ENCODE assay signal across 32 cellular contexts in genomic region chr3:148827585-148827984, GRCh38. TPM values are rescaled to one million over a fixed set of nuclear protein-coding genes. Genes with fewer than 3 reads are reported as not detected.
"Had no signal": no experiment of that assay in that cellular context is flagged by ENCODE, and none has a peak within 500 bp of the region (broad histone marks: within the 10 kb centered on the region; RNA-seq: fewer than 3 reads in every experiment).

Gene CPB1, plus strand, starts transcription at chr3:148827811. Its CDS starts 13 bp downstream, at chr3:148827824.

- H3K36me3 ChIP-seq: left lung, lower lobe of right lung, neural progenitor cell, neutrophil, right atrium auricular region, right lobe of liver, stomach, thyroid gland, upper lobe of right lung had no signal

- H3K4me3 Mint-ChIP-seq: immature natural killer cell; naive thymus-derived CD8-positive, alpha-beta T cell; nephron progenitor cell; neural progenitor cell; stimulated activated naive B cell treated with anti-CD40 and anti-IgM and Interleukin-4, amounts not matched to agents 10 μg/mL and 1 μg/mL and 100 μg/mL, for 72 hours had no signal

- H3K36me3 Mint-ChIP-seq: immature natural killer cell; naive thymus-derived CD8-positive, alpha-beta T cell; neural progenitor cell; stimulated activated naive B cell treated with anti-CD40 and anti-IgM and Interleukin-4, amounts not matched to agents 10 μg/mL and 1 μg/mL and 100 μg/mL, for 72 hours had no signal

- H3K27me3 Mint-ChIP-seq: progenitor cell of endocrine pancreas; stimulated activated naive B cell treated with anti-CD40 and anti-IgM and Interleukin-4, amounts not matched to agents 10 μg/mL and 1 μg/mL and 100 μg/mL, for 72 hours had no signal

- H3K27ac ChIP-seq: left lung, lower lobe of right lung, neural progenitor cell, neutrophil, right atrium auricular region, right lobe of liver, stomach, testis, thyroid gland, upper lobe of right lung had no signal

- H3K9me3 Mint-ChIP-seq: neural progenitor cell; stimulated activated naive B cell treated with anti-CD40 and anti-IgM and Interleukin-4, amounts not matched to agents 10 μg/mL and 1 μg/mL and 100 μg/mL, for 72 hours had no signal

- H3K9ac ChIP-seq: neural progenitor cell had no signal

- H2AFZ ChIP-seq: neural progenitor cell had no signal

- H3K4me3 ChIP-seq: left lung, lower lobe of right lung, mucosa of descending colon, neural progenitor cell, right atrium auricular region, right lobe of liver, smooth muscle cell, stomach, testis, thyroid gland, upper lobe of right lung had no signal

- H3K4me1 ChIP-seq: left lung, lower lobe of right lung, neural progenitor cell, right atrium auricular region, right lobe of liver, thyroid gland, upper lobe of right lung had no signal

- H3K4me1 Mint-ChIP-seq: immature natural killer cell; naive thymus-derived CD8-positive, alpha-beta T cell; neural progenitor cell; stimulated activated naive B cell treated with anti-CD40 and anti-IgM and Interleukin-4, amounts not matched to agents 10 μg/mL and 1 μg/mL and 100 μg/mL, for 72 hours had no signal

- H3K4me2 ChIP-seq: neural progenitor cell, smooth muscle cell had no signal

- H3K9me3 ChIP-seq: left lung, lower lobe of right lung, mucosa of descending colon, neutrophil, right atrium auricular region, right lobe of liver, testis, thyroid gland, upper lobe of right lung had no signal

- ATAC-seq: left colon; left lung; lower lobe of right lung; mucosa of descending colon; naive thymus-derived CD8-positive, alpha-beta T cell; right lobe of liver; stimulated activated naive B cell treated with anti-CD40 and anti-IgM and Interleukin-4, amounts not matched to agents 10 μg/mL and 1 μg/mL and 100 μg/mL, for 72 hours; stimulated activated naive CD8-positive, alpha-beta T cell treated with anti-CD3 and anti-CD28 coated beads, Interleukin-15, Interleukin-2, amounts not matched to agents 100 U/mL and 50 U/mL, for 24 hours; upper lobe of right lung had no signal

- H3K27ac Mint-ChIP-seq: immature natural killer cell; naive thymus-derived CD8-positive, alpha-beta T cell; nephron progenitor cell; neural progenitor cell; progenitor cell of endocrine pancreas; stimulated activated naive B cell treated with anti-CD40 and anti-IgM and Interleukin-4, amounts not matched to agents 10 μg/mL and 1 μg/mL and 100 μg/mL, for 72 hours had no signal

- DNase-seq: hippocampal formation; immature natural killer cell; kidney; left colon; left lung; lower lobe of right lung; mesendoderm; midbrain; mucosa of descending colon; naive thymus-derived CD8-positive, alpha-beta T cell; nephron progenitor cell; occipital lobe; right lobe of liver; stimulated activated CD4-positive, alpha-beta T cell treated with anti-CD3 and anti-CD28 coated beads, Interleukin-12 subunit alpha, Interleukin-12 subunit beta, amount 100 ng/mL, for 4 hours; stimulated activated CD4-positive, alpha-beta T cell treated with anti-CD3 and anti-CD28 coated beads, Interleukin-15, amount 100 ng/mL, for 24 hours; stimulated activated CD4-positive, alpha-beta T cell treated with anti-CD3 and anti-CD28 coated beads, Interleukin-2, amount 100 ng/mL, for 24 hours; stimulated activated CD4-positive, alpha-beta T cell treated with anti-CD3 and anti-CD28 coated beads, Interleukin-4, amount 100 ng/mL, for 1 hour; stimulated activated naive B cell treated with anti-CD40 and anti-IgM and Interleukin-4, amounts not matched to agents 10 μg/mL and 1 μg/mL and 100 μg/mL, for 72 hours; stimulated activated naive CD8-positive, alpha-beta T cell treated with anti-CD3 and anti-CD28 coated beads, Interleukin-15, Interleukin-2, amounts not matched to agents 100 U/mL and 50 U/mL, for 24 hours; stomach; testis; thyroid gland; trophoblast cell; upper lobe of right lung had no signal

- H3K27me3 ChIP-seq: left lung, neural progenitor cell, neutrophil, right atrium auricular region, right lobe of liver, stomach, testis, thyroid gland, upper lobe of right lung had no signal

RNA-seq across cellular contexts. Expression of gene CPB1, which starts in this region (rescaled TPM):
- total RNA-seq: left lung; naive thymus-derived CD8-positive, alpha-beta T cell; occipital lobe; osteocyte; progenitor cell of endocrine pancreas; pulmonary artery endothelial cell; renal cortical epithelial cell; smooth muscle cell had no signal
- polyA plus RNA-seq: immature natural killer cell; naive thymus-derived CD8-positive, alpha-beta T cell; smooth muscle cell had no signal
